Comparison of ENCODE assay signal across 8 cellular contexts in genomic region chr3:111548060-111548459, GRCh38. TPM values are rescaled to one million over a fixed set of nuclear protein-coding genes. Genes with fewer than 3 reads are reported as not detected.
A peak's percentile ranks its signal among the peaks of the same experiment; 100 is the strongest.
DNase-seq lines count a peak whose midpoint lies in the region; ATAC-seq and FAIRE-seq lines count a peak whose summit lies in the region.
"Had no signal": no experiment of that assay in that cellular context is flagged by ENCODE, and none has a peak within 500 bp of the region (broad histone marks: within the 10 kb centered on the region; RNA-seq: fewer than 3 reads in every experiment).

No MANE protein-coding gene starts in this region.

- H3K9me3 ChIP-seq in naive thymus-derived CD4-positive, alpha-beta T cell (ENCODE audit: control insufficient read depth in 2 of 3, low read length in 3 of 3), result no peaks in the 10 kb centered on the region

- no peaks in the 10 kb centered on the region for H3K9me3 Mint-ChIP-seq in naive thymus-derived CD4-positive, alpha-beta T cell

- ATAC-seq in GM18861 (IDR thresholded peaks at IDR 0.05; ENCODE audit: unreplicated experiment) (peak; percentile 54), GM21786 (IDR thresholded peaks at IDR 0.05; ENCODE audit: unreplicated experiment) (peak; percentile 67)
- ATAC-seq in naive thymus-derived CD4-positive, alpha-beta T cell, result peak; percentile 50

- no peak for DNase-seq in Jurkat, Clone E6-1 (ENCODE audit: low read depth, low spot score)
- peak in 1 of 9 donors; percentile 33 for DNase-seq in naive thymus-derived CD4-positive, alpha-beta T cell
- DNase-seq in KBM-7 (no peak), SHP77 treated with DMSO at 0.1 percent for 48 hours (lab: John Stamatoyannopoulos, UW) (no peak), frontal cortex (ENCODE audit: low spot score in 2 of 2) (no peak)
- DNase-seq: MM.1S had no signal

- H3K27me3 ChIP-seq in naive thymus-derived CD4-positive, alpha-beta T cell (ENCODE audit: control insufficient read depth in 2 of 2, insufficient read depth in 2 of 2, low read length in 2 of 2), result no peaks in the 10 kb centered on the region

- H3K27ac Mint-ChIP-seq in naive thymus-derived CD4-positive, alpha-beta T cell, result no peak overlapping the region

- in situ Hi-C loops in KBM-7 (cut with MboI; ENCODE audit: low pct_unique_long_range_greater_than_20kb, low sequenced_read_pairs), result no loop called here

- H3K4me3 ChIP-seq in Jurkat, Clone E6-1 (ENCODE audit: low read length), result peak overlapping the region; percentile 32
- H3K4me3 ChIP-seq in naive thymus-derived CD4-positive, alpha-beta T cell (ENCODE audit: low read length), result peak overlapping the region; percentile 48

- no peaks in the 10 kb centered on the region for H3K27me3 Mint-ChIP-seq in naive thymus-derived CD4-positive, alpha-beta T cell

- H3K4me1 Mint-ChIP-seq in naive thymus-derived CD4-positive, alpha-beta T cell, result peaks cover 0 to 35% (median 4%) of the 10 kb centered on the region in 7 donors

- peak overlapping the region; percentile 94 for H3K27ac ChIP-seq in naive thymus-derived CD4-positive, alpha-beta T cell (ENCODE audit: low read depth, low read length)

- FAIRE-seq in frontal cortex (lab: Jason Lieb, UNC), result no peak

- intact Hi-C loops in naive thymus-derived CD4-positive, alpha-beta T cell (cut with micrococcal nuclease), result loop anchor here (1.0 to 10.0 kb wide), 10 partner anchors 19 to 1741 kb away; partner anchors contain the start of genes ATG3 (in 1 of the 2), BTLA (in 1 of the 2) and SLC35A5 (in 1 of the 2)

- peaks cover 66 to 82% of the 10 kb centered on the region in 2 donors for H3K4me1 ChIP-seq in naive thymus-derived CD4-positive, alpha-beta T cell (ENCODE audit: control insufficient read depth in 2 of 2, insufficient read depth in 2 of 2, low read length in 2 of 2)

- H3K36me3 Mint-ChIP-seq in naive thymus-derived CD4-positive, alpha-beta T cell, result peaks cover 9 to 45% (median 16%) of the 10 kb centered on the region in 5 donors

- no peaks in the 10 kb centered on the region for H3K36me3 ChIP-seq in naive thymus-derived CD4-positive, alpha-beta T cell (ENCODE audit: control insufficient read depth in 2 of 3, insufficient read depth in 3 of 3, low read length in 3 of 3)

- no peak overlapping the region for H3K4me3 Mint-ChIP-seq in naive thymus-derived CD4-positive, alpha-beta T cell

- POLR2A ChIA-PET in naive thymus-derived CD4-positive, alpha-beta T cell (lab: Charles Lee), result interaction anchor here (0.8 to 4.0 kb wide), 4 partner anchors 14 to 120 kb away, joined by 3 to 19 read pairs (median 4); no protein-coding TSS in a partner anchor

- CTCF ChIA-PET in naive thymus-derived CD4-positive, alpha-beta T cell (lab: Charles Lee), result interaction anchor here (0.7 to 1.3 kb wide), 2 partner anchors 9 to 15 kb away, joined by 4 read pairs; no protein-coding TSS in a partner anchor

RNA-seq across cellular contexts. Expression of gene CD96, which starts 6.1 kb away (rescaled TPM):
- 24.1 TPM for polyA plus RNA-seq in Jurkat, Clone E6-1 (2012; ENCODE audit: insufficient read depth, insufficient read length)
- 100 to 1,000 TPM; 142 to 309 (median 219) TPM for total RNA-seq in naive thymus-derived CD4-positive, alpha-beta T cell
- polyA plus RNA-seq in naive thymus-derived CD4-positive, alpha-beta T cell, result 100 to 1,000 TPM; 183 to 205 TPM
- total RNA-seq in frontal cortex, result not detected

RNA-seq across cellular contexts. Expression of gene ZBED2, which starts 47.1 kb away (rescaled TPM):
- polyA plus RNA-seq in Jurkat, Clone E6-1 (2012; ENCODE audit: insufficient read depth, insufficient read length), result not detected
- 10 to 100 TPM in 1 of 5 experiments, under 1 TPM in 3, not detected in 1; 0.13 to 51.8 (median 0.27) TPM for total RNA-seq in naive thymus-derived CD4-positive, alpha-beta T cell
- polyA plus RNA-seq in naive thymus-derived CD4-positive, alpha-beta T cell, result 1 to 10 TPM; 1.7 to 1.8 TPM
- not detected for total RNA-seq in frontal cortex

Comparison
In these comparisons a context has a peak if more than half of its experiments do, and no peak if none do; other contexts are left out.
1. RNA of gene CD96, which starts 6.1 kb away (total RNA-seq): 142 to 309 TPM in naive thymus-derived CD4-positive, alpha-beta T cell; not detected in frontal cortex (single experiment); every median in the first group is over 100 times any median in the second.
2. Peak in every context shown above with its lines, with median percentiles within 50 percentile points of each other: ATAC-seq.